In genomic region chr12:76028649-76029277, GRCh38 we compare ENCODE assay signal across 10 cellular contexts. TPM values are rescaled to one million over a fixed set of nuclear protein-coding genes. Genes with fewer than 3 reads are reported as not detected.
DNase-seq lines count a peak whose midpoint lies in the region; ATAC-seq and TF ChIP-seq lines count a peak whose summit lies in the region.
"Had no signal": no experiment of that assay in that cellular context is flagged by ENCODE, and none has a peak within 500 bp of the region (broad histone marks: within the 10 kb centered on the region; RNA-seq: fewer than 3 reads in every experiment).

No MANE protein-coding gene starts in this region.

- no peak overlapping the region for H2AFZ ChIP-seq in MM.1S (ENCODE audit: low read length)

- ATAC-seq in mucosa of descending colon = no peak

- H3K9me2 ChIP-seq in MM.1S (replicated peaks; ENCODE audit: insufficient read depth, low read length) = no peaks in the 10 kb centered on the region

- intact Hi-C loops in colonic mucosa (cut with DNase I) (no loop called here), mucosa of descending colon (cut with DNase I, micrococcal nuclease) (no loop called here)

- DNase-seq in AG04450 (ENCODE audit: low read depth, low spot score) = no peak
- DNase-seq in MM.1S = no peak
- DNase-seq in colonic mucosa = no peak
- DNase-seq in NCI-H187 treated with DMSO at 0.1 percent for 48 hours (lab: John Stamatoyannopoulos, UW) = no peak
- no peak for DNase-seq in mucosa of descending colon
- no peak for DNase-seq in OCI-M2 (lab: John Stamatoyannopoulos, UW; ENCODE audit: unreplicated experiment)
- no peak for DNase-seq in T1000 (lab: John Stamatoyannopoulos, UW)
- DNase-seq: activated CD4-positive, CD25-positive, alpha-beta regulatory T cell treated with anti-CD3 and anti-CD28 coated beads, Interleukin-2, amount 50 U/mL, for 72 hours; EL had no signal

- H3K27me3 ChIP-seq in AG04450 (ENCODE audit: control insufficient read depth, insufficient read depth, low read length) (no peaks in the 10 kb centered on the region), MM.1S (replicated peaks; ENCODE audit: insufficient read depth, low read length) (no peaks in the 10 kb centered on the region), colonic mucosa (no peaks in the 10 kb centered on the region), muscle layer of colon (ENCODE audit: control insufficient read depth in 1 of 2, insufficient read depth in 2 of 2, low read length in 2 of 2) (peaks cover 0 to 5% of the 10 kb centered on the region in 2 donors)

- H3K9me3 ChIP-seq in AG04450 (ENCODE audit: control insufficient read depth, insufficient read depth, low read length) = no peaks in the 10 kb centered on the region; the same call in 1 of the 2 replicates
- H3K9me3 ChIP-seq in MM.1S (replicated peaks; ENCODE audit: insufficient read depth, low read length) = no peaks in the 10 kb centered on the region
- H3K9me3 ChIP-seq in colonic mucosa = no peaks in the 10 kb centered on the region
- H3K9me3 ChIP-seq in muscle layer of colon (ENCODE audit: low read length) = no peaks in the 10 kb centered on the region
- H3K9me3 ChIP-seq in mucosa of descending colon = no peaks in the 10 kb centered on the region

- CTCF ChIA-PET in AG04450 (lab: Charles Lee) = interaction anchor here (0.6 to 1.0 kb wide), 2 partner anchors 8 to 202 kb away, joined by 3 read pairs; no protein-coding TSS in a partner anchor

- H4K20me1 ChIP-seq in MM.1S (ENCODE audit: insufficient read depth, low read length) = no peaks in the 10 kb centered on the region

- peaks cover 19% of the 10 kb centered on the region for H3K4me1 ChIP-seq in MM.1S (ENCODE audit: low read length)
- H3K4me1 ChIP-seq in colonic mucosa = no peaks in the 10 kb centered on the region
- H3K4me1 ChIP-seq in muscle layer of colon (ENCODE audit: insufficient read depth, low read length) = peaks cover 17% of the 10 kb centered on the region
- H3K4me1 ChIP-seq in mucosa of descending colon (ENCODE audit: low read depth) = peaks cover 3% of the 10 kb centered on the region

- H3K9ac ChIP-seq in MM.1S (ENCODE audit: low read length) (peak overlapping the region; percentile 90; the same call in 1 of the 2 replicates), colonic mucosa (ENCODE audit: low read depth in 2 of 2, low read length in 2 of 2) (peak overlapping the region in 1 of 2 donors; percentile 37), muscle layer of colon (ENCODE audit: low read length) (no peak overlapping the region)

- H3K36me3 ChIP-seq in MM.1S (replicated peaks; ENCODE audit: insufficient read depth, low read length) (no peaks in the 10 kb centered on the region), colonic mucosa (no peaks in the 10 kb centered on the region), muscle layer of colon (ENCODE audit: insufficient read depth, low read length) (no peaks in the 10 kb centered on the region), mucosa of descending colon (ENCODE audit: low read depth) (no peaks in the 10 kb centered on the region)

- H3K79me2 ChIP-seq in MM.1S (ENCODE audit: low read length) = peaks cover 35% of the 10 kb centered on the region

- peak overlapping the region; percentile 87 for H3K4me2 ChIP-seq in MM.1S (ENCODE audit: low read depth, low read length)

- peak overlapping the region; percentile 98 for H3K4me3 ChIP-seq in AG04450 (ENCODE audit: low read depth, low read length)
- peak overlapping the region; percentile 96 for H3K4me3 ChIP-seq in MM.1S (ENCODE audit: low read length)
- H3K4me3 ChIP-seq in colonic mucosa = peak overlapping the region; percentile 61
- H3K4me3 ChIP-seq in muscle layer of colon (ENCODE audit: low read depth in 1 of 2, low read length in 2 of 2) = peak overlapping the region; percentile 21 to 38
- no peak overlapping the region for H3K4me3 ChIP-seq in mucosa of descending colon

- no peak for TF ChIP-seq CTCF in AG04450 (IDR thresholded peaks at IDR 0.05; ENCODE audit: low read depth, low read length)
- no peak for TF ChIP-seq CTCF in MM.1S (IDR thresholded peaks at IDR 0.05; ENCODE audit: low read length)
- no peak for TF ChIP-seq CTCF in colonic mucosa (IDR thresholded peaks at IDR 0.05)
- TF ChIP-seq CTCF in mucosa of descending colon (IDR thresholded peaks at IDR 0.05) = no peak

- H3F3A ChIP-seq in MM.1S (ENCODE audit: insufficient read depth, low read length) = peaks cover 36% of the 10 kb centered on the region

- POLR2A ChIA-PET in AG04450 (lab: Yijun Ruan, JAX) = no interaction called here

- peak overlapping the region; percentile 57 for H3K27ac ChIP-seq in AG04450 (ENCODE audit: low read depth, low read length)
- H3K27ac ChIP-seq in MM.1S (ENCODE audit: low read length) = no peak overlapping the region
- H3K27ac ChIP-seq in colonic mucosa = no peak overlapping the region
- no peak overlapping the region for H3K27ac ChIP-seq in muscle layer of colon (ENCODE audit: low read depth, low read length)

RNA-seq across cellular contexts. Expression of gene PHLDA1, which starts 2.8 kb away (rescaled TPM):
- polyA plus RNA-seq in AG04450 (2011; rRNA removed) = 89.0 and 99.5 TPM in 2 replicates
- 106 and 118 TPM in 2 replicates for polyA minus RNA-seq in AG04450 (2011; rRNA and poly(A)+ RNA removed)
- 10 to 100 TPM in 1 of 2 donors, 1 to 10 TPM in 1; 5.7 to 10.4 TPM for total RNA-seq in colonic mucosa
- 1 to 10 TPM; 2.2 to 8.8 (median 3.5) TPM for total RNA-seq in mucosa of descending colon

RNA-seq across cellular contexts. Expression of gene NAP1L1, which starts 55.7 kb away (rescaled TPM):
- polyA plus RNA-seq in AG04450 (2011; rRNA removed) = 421 and 593 TPM in 2 replicates
- polyA minus RNA-seq in AG04450 (2011; rRNA and poly(A)+ RNA removed) = 110 and 183 TPM in 2 replicates
- total RNA-seq in colonic mucosa (100 to 1,000 TPM; 163 to 171 TPM), mucosa of descending colon (100 to 1,000 TPM in 2 of 3 donors, 10 to 100 TPM in 1; 81.4 to 310 (median 142) TPM)
